ENCODE assay signal across 15 cellular contexts in the genomic region with DNA sequence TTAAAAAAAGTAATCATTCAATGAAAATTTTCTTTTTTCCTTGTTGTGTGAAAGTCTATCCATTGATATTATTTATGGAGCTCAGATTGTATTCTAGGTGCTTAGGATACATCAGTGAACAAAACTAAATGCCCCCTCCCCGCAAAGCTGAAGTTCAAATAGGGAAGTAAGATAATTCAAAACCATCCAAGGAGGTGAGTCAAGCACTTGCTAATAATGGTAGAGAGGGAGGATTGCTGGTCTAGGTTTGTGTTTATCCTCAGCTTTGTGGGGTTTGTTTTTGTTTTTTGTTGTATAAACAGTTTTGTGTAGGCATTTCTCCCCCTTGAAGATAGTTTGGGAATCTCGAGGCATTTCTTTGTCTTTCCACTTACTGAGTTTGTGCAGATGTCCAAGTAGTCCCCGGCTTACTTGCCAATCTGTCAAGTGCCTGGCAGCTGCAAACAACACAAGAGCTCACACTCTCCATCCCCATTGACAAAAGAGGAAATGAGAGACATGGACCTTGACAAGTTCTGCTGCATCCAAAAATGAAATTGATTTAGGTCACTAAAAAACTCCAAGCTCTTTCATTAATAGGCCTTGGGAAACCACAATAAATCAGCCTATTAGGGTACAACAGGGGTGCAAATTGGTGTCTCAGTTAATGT.
A peak's percentile ranks its signal among the peaks of the same experiment; 100 is the strongest.
DNase-seq lines count a peak whose midpoint lies in the region; ATAC-seq lines count a peak whose summit lies in the region.
"Had no signal": no experiment of that assay in that cellular context is flagged by ENCODE, and none has a peak within 500 bp of the region (broad histone marks: within the 10 kb centered on the region; RNA-seq: fewer than 3 reads in every experiment).

No MANE protein-coding gene starts in this region.

- WGBS in right cardiac atrium, result 55% methylated on average over 3 of the region's 3 CpGs

- ATAC-seq in HG02798 (IDR thresholded peaks at IDR 0.05; ENCODE audit: poor library complexity, unreplicated experiment), result peak; percentile 42
- ATAC-seq in right cardiac atrium, result peak; percentile 54 to 76
- ATAC-seq in GM19035 (IDR thresholded peaks at IDR 0.05; ENCODE audit: unreplicated experiment), result no peak
- no peak for ATAC-seq in HG02970 (IDR thresholded peaks at IDR 0.05; ENCODE audit: low FRiP score, unreplicated experiment)
- ATAC-seq: foreskin keratinocyte; naive thymus-derived CD8-positive, alpha-beta T cell had no signal

- H3K4me1 ChIP-seq in right cardiac atrium (ENCODE audit: control insufficient read depth, insufficient read depth, low read length), result peaks cover 11% of the 10 kb centered on the region

- H3K27ac ChIP-seq in right cardiac atrium (ENCODE audit: low read length), result no peak overlapping the region
- H3K27ac ChIP-seq: adrenal gland, foreskin keratinocyte had no signal

- no peaks in the 10 kb centered on the region for H3K27me3 ChIP-seq in right cardiac atrium (ENCODE audit: control insufficient read depth, insufficient read depth)
- H3K27me3 ChIP-seq: adrenal gland, foreskin keratinocyte had no signal

- DNase-seq in DMS53 treated with DMSO at 0.1 percent for 48 hours (lab: John Stamatoyannopoulos, UW; ENCODE audit: unreplicated experiment) (peak; percentile 17), NCI-H524 treated with DMSO at 0.1 percent for 48 hours (lab: John Stamatoyannopoulos, UW) (peak; percentile 36), right cardiac atrium (peak in 2 of 3 donors; percentile 37 to 42), activated gamma-delta T cell (lab: John Stamatoyannopoulos, UW) (no peak)
- DNase-seq in stimulated activated CD4-positive, alpha-beta T cell treated with anti-CD3 and anti-CD28 coated beads, Interleukin-4, amount 100 ng/mL, for 24 hours, result no peak
- DNase-seq: adrenal gland; CD4-positive, CD25-positive, alpha-beta regulatory T cell; foreskin keratinocyte; kidney; naive thymus-derived CD8-positive, alpha-beta T cell; T1000 had no signal

- no peak overlapping the region for H3K4me3 ChIP-seq in right cardiac atrium (ENCODE audit: low read length)
- H3K4me3 ChIP-seq: adrenal gland, smooth muscle cell had no signal

- intact Hi-C loops in right cardiac atrium (cut with DNase I), result no loop called here

- H3K9me3 ChIP-seq in right cardiac atrium (ENCODE audit: control insufficient read depth, low read length), result peaks cover 3% of the 10 kb centered on the region
- H3K9me3 ChIP-seq: adrenal gland had no signal

Comparison
In these comparisons a context has a peak if more than half of its experiments do, and no peak if none do; other contexts are left out.
1. DNase-seq: peak in DMS53 treated with DMSO at 0.1 percent for 48 hours (single experiment), NCI-H524 treated with DMSO at 0.1 percent for 48 hours (single experiment) and right cardiac atrium (2 of 3); none in activated gamma-delta T cell (single experiment) and stimulated activated CD4-positive, alpha-beta T cell treated with anti-CD3 and anti-CD28 coated beads, Interleukin-4, amount 100 ng/mL, for 24 hours (single experiment).
2. ATAC-seq: peak in HG02798 (single experiment) and right cardiac atrium (2 of 2); none in GM19035 (single experiment) and HG02970 (single experiment).